In the genomic region with DNA sequence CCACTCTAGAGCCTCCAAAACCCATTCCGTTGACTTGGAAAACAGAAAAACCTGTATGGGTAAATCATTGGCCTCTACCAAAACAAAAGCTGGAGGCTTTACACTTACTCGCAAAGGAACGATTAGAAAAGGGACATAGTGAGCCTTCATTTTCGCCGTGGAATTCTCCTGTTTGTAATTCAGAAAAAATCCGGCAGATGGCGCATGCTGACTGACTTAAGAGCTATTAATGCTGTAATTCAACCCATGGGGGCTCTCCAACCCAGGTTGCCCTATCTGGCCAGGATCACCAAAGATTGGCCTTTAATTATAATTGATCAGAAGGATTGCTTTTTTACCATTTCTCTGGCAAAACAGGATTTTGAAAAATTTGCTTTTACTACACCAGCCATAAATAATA, we compare ENCODE assay signal across 9 cellular contexts.
DNase-seq lines count a peak whose midpoint lies in the region; ATAC-seq and TF ChIP-seq lines count a peak whose summit lies in the region.
"Had no signal": no experiment of that assay in that cellular context is flagged by ENCODE, and none has a peak within 500 bp of the region (broad histone marks: within the 10 kb centered on the region; RNA-seq: fewer than 3 reads in every experiment).

No MANE protein-coding gene starts in this region.

- H3K4me3 Mint-ChIP-seq in activated T-helper 1 cell treated with anti-CD3 and anti-CD28 coated beads, Interleukin-12 subunit alpha, Interleukin-12 subunit beta, Interleukin-2, Interleukin-4 antibody, amounts not matched to agents 30 ng/mL and 10 ng/mL and 1 ng/mL, durations not matched to agents 14 hours and 24 hours and 36 hours, result no peak overlapping the region
- H3K4me3 Mint-ChIP-seq: dendritic cell treated with granulocyte-macrophage colony-stimulating factor and Interleukin-4, amounts not matched to agents 40 ng/mL and 50 ng/mL, for 4 days had no signal

- POLR2A ChIA-PET in A673 (lab: Charles Lee; ENCODE audit: low non-redundant PET), result interaction anchor here (0.6 kb wide), 1 partner anchor 1747 kb away, joined by 3 read pairs; no protein-coding TSS in a partner anchor

- TF ChIP-seq CTCF in A673 (conservative IDR thresholded peaks at IDR 0.05; ENCODE audit: low read depth, low read length), result peak; percentile 64
- TF ChIP-seq CTCF in GM12874 (IDR thresholded peaks at IDR 0.05; ENCODE audit: insufficient read depth, low read depth, low read length), result peak; percentile 49

- H3K36me3 ChIP-seq in A673 (ENCODE audit: insufficient read depth, low read length, poor library complexity, severe bottlenecking) (no peaks in the 10 kb centered on the region), NT2/D1 (ENCODE audit: insufficient read depth, insufficient read length, low read length) (peaks cover 6% of the 10 kb centered on the region)

- H3K27ac Mint-ChIP-seq in activated T-helper 1 cell treated with anti-CD3 and anti-CD28 coated beads, Interleukin-12 subunit alpha, Interleukin-12 subunit beta, Interleukin-2, Interleukin-4 antibody, amounts not matched to agents 30 ng/mL and 10 ng/mL and 1 ng/mL, durations not matched to agents 14 hours and 24 hours and 36 hours, result no peak overlapping the region
- H3K27ac Mint-ChIP-seq: dendritic cell treated with granulocyte-macrophage colony-stimulating factor and Interleukin-4, amounts not matched to agents 40 ng/mL and 50 ng/mL, for 4 days had no signal

- no peaks in the 10 kb centered on the region for H3K27me3 Mint-ChIP-seq in activated T-helper 1 cell treated with anti-CD3 and anti-CD28 coated beads, Interleukin-12 subunit alpha, Interleukin-12 subunit beta, Interleukin-2, Interleukin-4 antibody, amounts not matched to agents 30 ng/mL and 10 ng/mL and 1 ng/mL, durations not matched to agents 14 hours and 24 hours and 36 hours (ENCODE audit: insufficient read depth)
- H3K27me3 Mint-ChIP-seq: dendritic cell treated with granulocyte-macrophage colony-stimulating factor and Interleukin-4, amounts not matched to agents 40 ng/mL and 50 ng/mL, for 4 days had no signal

- H3K36me3 Mint-ChIP-seq in activated T-helper 1 cell treated with anti-CD3 and anti-CD28 coated beads, Interleukin-12 subunit alpha, Interleukin-12 subunit beta, Interleukin-2, Interleukin-4 antibody, amounts not matched to agents 30 ng/mL and 10 ng/mL and 1 ng/mL, durations not matched to agents 14 hours and 24 hours and 36 hours (ENCODE audit: low read depth), result peaks cover 1% of the 10 kb centered on the region

- no peak overlapping the region for H3K9ac ChIP-seq in NT2/D1 (ENCODE audit: insufficient read length, low read depth)

- H3K27me3 ChIP-seq in A673 (replicated peaks; ENCODE audit: insufficient read depth, low read depth, low read length, poor library complexity), result no peaks in the 10 kb centered on the region
- H3K27me3 ChIP-seq in NT2/D1 (ENCODE audit: insufficient read depth, insufficient read length), result no peaks in the 10 kb centered on the region

- DNase-seq in A673 (ENCODE audit: low spot score) (peak; percentile 49), NT2/D1 (ENCODE audit: low read depth, low spot score) (peak; percentile 22), head of caudate nucleus (peak in 39 of 42 donors; percentile 6 to 84 (median 53))
- peak; percentile 20 for DNase-seq in activated T-helper 1 cell treated with anti-CD3 and anti-CD28 coated beads, Interleukin-12 subunit alpha, Interleukin-12 subunit beta, Interleukin-2, Interleukin-4 antibody, amounts not matched to agents 30 ng/mL and 10 ng/mL and 1 ng/mL, durations not matched to agents 14 hours and 24 hours and 36 hours (ENCODE audit: low spot score)
- peak in 3 of 4 experiments; percentile 32 to 48 (median 33) for DNase-seq in stimulated activated CD4-positive, alpha-beta T cell treated with anti-CD3 and anti-CD28 coated beads, Interleukin-1b, Interleukin-23, amount 100 ng/mL, for 24 hours (ENCODE audit: low read depth in 4 of 4, low spot score in 1 of 4)

- ATAC-seq in GM18520 (IDR thresholded peaks at IDR 0.05; ENCODE audit: unreplicated experiment) (no peak), HG03025 (IDR thresholded peaks at IDR 0.05; ENCODE audit: low FRiP score, unreplicated experiment) (no peak)

- intact Hi-C loops in A673 (cut with micrococcal nuclease; ENCODE audit: unreplicated experiment) (no loop called here), head of caudate nucleus (cut with DNase I) (loop anchor here (5.0 kb wide), 1 partner anchor 93 kb away; the partner anchor contains the start of gene ZNF141)
- intact Hi-C loops in activated T-helper 1 cell treated with anti-CD3 and anti-CD28 coated beads, Interleukin-12 subunit alpha, Interleukin-12 subunit beta, Interleukin-2, Interleukin-4 antibody, amounts not matched to agents 30 ng/mL and 10 ng/mL and 1 ng/mL, durations not matched to agents 14 hours and 24 hours and 36 hours (cut with micrococcal nuclease), result loop anchor here (2.0 to 10.0 kb wide), 5 partner anchors 122 to 740 kb away; partner anchors contain the start of genes ATP5ME, IDUA, MYL5 and PIGG

- H3K4me3 ChIP-seq in A673 (ENCODE audit: low read depth, low read length, poor library complexity, severe bottlenecking), result no peak overlapping the region
- no peak overlapping the region for H3K4me3 ChIP-seq in NT2/D1 (ENCODE audit: insufficient read length, low read depth)

- no TSS peak for BruUV-seq in A673 (replicated peaks; lab: Mats Ljungman, UMichigan)

- H3K4me1 ChIP-seq in A673 (ENCODE audit: insufficient read depth, low read length, poor library complexity, severe bottlenecking) (no peaks in the 10 kb centered on the region), NT2/D1 (ENCODE audit: insufficient read depth, insufficient read length) (no peaks in the 10 kb centered on the region)

- CTCF ChIA-PET in A673 (lab: Charles Lee), result no interaction called here

- peaks cover 24% of the 10 kb centered on the region for H3K9me3 Mint-ChIP-seq in activated T-helper 1 cell treated with anti-CD3 and anti-CD28 coated beads, Interleukin-12 subunit alpha, Interleukin-12 subunit beta, Interleukin-2, Interleukin-4 antibody, amounts not matched to agents 30 ng/mL and 10 ng/mL and 1 ng/mL, durations not matched to agents 14 hours and 24 hours and 36 hours

- H3K27ac ChIP-seq in A673 (ENCODE audit: low read depth, low read length, poor library complexity, severe bottlenecking), result no peak overlapping the region

- H3K9me3 ChIP-seq in A673 (ENCODE audit: low read depth, low read length, poor library complexity, severe bottlenecking), result peaks cover 5% of the 10 kb centered on the region
- H3K9me3 ChIP-seq in NT2/D1 (ENCODE audit: insufficient read depth, low read length), result peaks cover 86% of the 10 kb centered on the region

- peaks cover 13% of the 10 kb centered on the region for H3K4me1 Mint-ChIP-seq in activated T-helper 1 cell treated with anti-CD3 and anti-CD28 coated beads, Interleukin-12 subunit alpha, Interleukin-12 subunit beta, Interleukin-2, Interleukin-4 antibody, amounts not matched to agents 30 ng/mL and 10 ng/mL and 1 ng/mL, durations not matched to agents 14 hours and 24 hours and 36 hours (ENCODE audit: low read depth)
